In the genomic region with DNA sequence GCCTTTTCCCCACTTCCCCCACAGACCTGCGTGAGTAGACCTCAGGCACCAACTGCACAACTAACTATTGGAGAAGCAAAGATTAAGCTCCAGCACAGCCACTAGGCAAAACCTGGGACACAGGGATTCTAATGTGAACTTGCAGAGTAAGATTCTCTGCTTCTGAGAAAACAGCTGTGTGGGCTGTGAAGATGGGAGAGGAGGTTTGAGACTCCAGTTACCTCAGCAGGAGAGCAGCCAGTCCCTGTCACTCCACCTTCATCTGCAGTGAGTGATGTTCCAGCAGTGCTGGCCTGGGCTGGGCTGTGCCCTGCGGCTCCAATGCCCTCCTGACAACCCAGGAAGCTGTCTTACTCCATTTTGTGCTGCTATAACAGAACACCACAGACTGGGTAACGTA, we compare ENCODE assay signal across 14 cellular contexts. TPM values are rescaled to one million over a fixed set of nuclear protein-coding genes. Genes with fewer than 3 reads are reported as not detected.
DNase-seq lines count a peak whose midpoint lies in the region; TF ChIP-seq lines count a peak whose summit lies in the region.
"Had no signal": no experiment of that assay in that cellular context is flagged by ENCODE, and none has a peak within 500 bp of the region (broad histone marks: within the 10 kb centered on the region; RNA-seq: fewer than 3 reads in every experiment).

No MANE protein-coding gene starts in this region.

- intact Hi-C loops in MCF 10A (cut with micrococcal nuclease), result no loop called here
- intact Hi-C loops in mammary epithelial cell (cut with micrococcal nuclease), result no loop called here

- BruUV-seq in MCF 10A (replicated peaks; lab: Mats Ljungman, UMichigan) (no TSS peak), mammary epithelial cell (replicated peaks; lab: Mats Ljungman, UMichigan) (no TSS peak)

- H3K79me2 ChIP-seq in mammary epithelial cell (ENCODE audit: insufficient read depth, low read length), result no peaks in the 10 kb centered on the region

- peak overlapping the region; percentile 10 for H3K4me3 Mint-ChIP-seq in MCF 10A (ENCODE audit: unreplicated experiment)
- no peak overlapping the region for H3K4me3 Mint-ChIP-seq in neural crest cell
- H3K4me3 Mint-ChIP-seq in type B pancreatic cell, result peak overlapping the region; percentile 28
- H3K4me3 Mint-ChIP-seq: CD4-positive, alpha-beta memory T cell; H9 had no signal

- H3K9ac ChIP-seq in mammary epithelial cell (ENCODE audit: insufficient read depth, low read length), result no peak overlapping the region

- no peak overlapping the region for H3K27ac ChIP-seq in mammary epithelial cell (ENCODE audit: insufficient read depth, low read depth, low read length)
- peak overlapping the region; percentile 52 for H3K27ac ChIP-seq in caudate nucleus (ENCODE audit: low read depth, low read length)
- H3K27ac ChIP-seq: C4-2B had no signal

- H3K4me3 ChIP-seq in mammary epithelial cell (replicated peaks in 1 of 3; ENCODE audit: insufficient read depth in 1 of 3, low read depth in 2 of 3, low read length in 3 of 3), result no peak overlapping the region

- H2AFZ ChIP-seq in mammary epithelial cell (ENCODE audit: low read depth, low read length), result no peak overlapping the region

- H3K4me1 Mint-ChIP-seq in MCF 10A (ENCODE audit: insufficient read depth, unreplicated experiment), result no peaks in the 10 kb centered on the region
- H3K4me1 Mint-ChIP-seq in neural crest cell, result peaks cover 7% of the 10 kb centered on the region
- peaks cover 11% of the 10 kb centered on the region for H3K4me1 Mint-ChIP-seq in type B pancreatic cell (ENCODE audit: unreplicated experiment)

- POLR2A ChIA-PET in MCF 10A (lab: Yijun Ruan, JAX), result no interaction called here

- H4K20me1 ChIP-seq in mammary epithelial cell (ENCODE audit: insufficient read depth, low read length), result no peaks in the 10 kb centered on the region

- 28% methylated on average over 3 of the region's 3 CpGs for WGBS in mammary epithelial cell (ENCODE audit: low coverage, missing lambda C conversion rate)

- in situ Hi-C loops in mammary epithelial cell (cut with MboI; ENCODE audit: low sequenced_read_pairs in 2 of 2), result loop anchor here (5.0 to 10.0 kb wide), 4 partner anchors 82 to 228 kb away; a partner anchor contains a TSS

- no peaks in the 10 kb centered on the region for H3K36me3 ChIP-seq in mammary epithelial cell (ENCODE audit: insufficient read depth, low read length)

- H3K4me2 ChIP-seq in mammary epithelial cell (ENCODE audit: insufficient read depth, low read depth, low read length), result no peak overlapping the region

- H3K9me3 Mint-ChIP-seq in MCF 10A (ENCODE audit: unreplicated experiment), result no peaks in the 10 kb centered on the region
- no peaks in the 10 kb centered on the region for H3K9me3 Mint-ChIP-seq in neural crest cell
- H3K9me3 Mint-ChIP-seq in type B pancreatic cell, result no peaks in the 10 kb centered on the region
- H3K9me3 Mint-ChIP-seq: CD4-positive, alpha-beta memory T cell had no signal

- H3K27me3 Mint-ChIP-seq in MCF 10A (ENCODE audit: insufficient read depth, unreplicated experiment) (no peaks in the 10 kb centered on the region), neural crest cell (ENCODE audit: low read depth) (peaks cover 8% of the 10 kb centered on the region), type B pancreatic cell (no peaks in the 10 kb centered on the region)
- H3K27me3 Mint-ChIP-seq: CD4-positive, alpha-beta memory T cell had no signal

- TF ChIP-seq CTCF in MCF 10A (IDR thresholded peaks at IDR 0.05; ENCODE audit: unreplicated experiment) (no peak), mammary epithelial cell (conservative IDR thresholded peaks at IDR 0.05 in 1 of 2, IDR thresholded peaks at IDR 0.05 in 1 of 2; ENCODE audit: extremely low read depth in 1 of 2, insufficient read depth in 1 of 2, low read depth in 1 of 2, low read length in 2 of 2) (no peak), neural crest cell (conservative IDR thresholded peaks at IDR 0.05) (no peak), type B pancreatic cell (conservative IDR thresholded peaks at IDR 0.05) (no peak)

- no peak overlapping the region for H3K27ac Mint-ChIP-seq in MCF 10A (ENCODE audit: low read depth, unreplicated experiment)
- H3K27ac Mint-ChIP-seq in neural crest cell (ENCODE audit: unreplicated experiment), result peak overlapping the region; percentile 95
- H3K27ac Mint-ChIP-seq in type B pancreatic cell, result peak overlapping the region; percentile 97
- H3K27ac Mint-ChIP-seq: CD4-positive, alpha-beta memory T cell; H9 had no signal

- DNase-seq in MCF 10A (ENCODE audit: unreplicated experiment), result no peak
- DNase-seq in mammary epithelial cell, result no peak
- peak in 16 of 61 donors; percentile 5 to 64 (median 18) for DNase-seq in caudate nucleus (lab: John Stamatoyannopoulos, UW)
- DNase-seq in neural crest cell (ENCODE audit: low read depth, low spot score), result no peak
- no peak for DNase-seq in type B pancreatic cell (ENCODE audit: extremely low spot score, unreplicated experiment)
- DNase-seq in NCI-H1105 treated with DMSO at 0.1 percent for 48 hours (lab: John Stamatoyannopoulos, UW), result no peak
- DNase-seq in hypothalamus (lab: John Stamatoyannopoulos, UW), result no peak
- no peak for DNase-seq in stimulated activated CD4-positive, alpha-beta T cell treated with anti-CD3 and anti-CD28 coated beads, Interleukin-1b, Interleukin-23, amount 100 ng/mL, for 48 hours
- DNase-seq: AML-193; CD4-positive, alpha-beta memory T cell; DMS153; DMS79 treated with DMSO at 0.1 percent for 48 hours; H9 had no signal

- CTCF ChIA-PET in MCF 10A (lab: Yijun Ruan, JAX) (interaction anchor here (0.6 to 22.4 kb wide), 16 partner anchors 11 to 1988 kb away, joined by 3 to 303 read pairs (median 4); a partner anchor contains a TSS), mammary epithelial cell (lab: Charles Lee; ENCODE audit: low non-redundant PET) (no interaction called here)

- dilution Hi-C loops in mammary epithelial cell (cut with HindIII; ENCODE audit: low sequenced_read_pairs), result no loop called here

- no peaks in the 10 kb centered on the region for H3K27me3 ChIP-seq in mammary epithelial cell (ENCODE audit: insufficient read depth, low read length)

- H3K4me1 ChIP-seq in mammary epithelial cell (ENCODE audit: insufficient read depth, low read length), result no peaks in the 10 kb centered on the region

- H3K9me3 ChIP-seq in mammary epithelial cell (replicated peaks; ENCODE audit: insufficient read depth, low read length), result no peaks in the 10 kb centered on the region

- H3K36me3 Mint-ChIP-seq in MCF 10A (ENCODE audit: insufficient read depth, unreplicated experiment) (no peaks in the 10 kb centered on the region), neural crest cell (ENCODE audit: low read depth) (no peaks in the 10 kb centered on the region), type B pancreatic cell (no peaks in the 10 kb centered on the region)

RNA-seq across cellular contexts. Expression of a gene that starts 18.0 kb away (rescaled TPM):
- total RNA-seq in MCF 10A (2022) (2.4 and 3.0 TPM in 2 replicates), mammary epithelial cell (10 to 100 TPM; 13.6 to 20.5 TPM), neural crest cell (35.2 and 36.5 TPM in 2 replicates), type B pancreatic cell (ENCODE audit: low replicate concordance) (21.1 and 32.1 TPM in 2 replicates)
- 7.4 TPM for polyA plus RNA-seq in mammary epithelial cell
- 8.6 TPM for polyA minus RNA-seq in mammary epithelial cell

RNA-seq across cellular contexts. Expression of a gene that starts 34.9 kb away (rescaled TPM):
- total RNA-seq in MCF 10A (2022), result 36.7 and 47.2 TPM in 2 replicates
- total RNA-seq in mammary epithelial cell, result 10 to 100 TPM; 35.2 to 40.9 TPM
- 21.2 TPM for polyA plus RNA-seq in mammary epithelial cell
- polyA minus RNA-seq in mammary epithelial cell, result 19.6 TPM
- 52.0 and 57.0 TPM in 2 replicates for total RNA-seq in neural crest cell
- 35.4 and 42.3 TPM in 2 replicates for total RNA-seq in type B pancreatic cell (ENCODE audit: low replicate concordance)
